In the genomic region with DNA sequence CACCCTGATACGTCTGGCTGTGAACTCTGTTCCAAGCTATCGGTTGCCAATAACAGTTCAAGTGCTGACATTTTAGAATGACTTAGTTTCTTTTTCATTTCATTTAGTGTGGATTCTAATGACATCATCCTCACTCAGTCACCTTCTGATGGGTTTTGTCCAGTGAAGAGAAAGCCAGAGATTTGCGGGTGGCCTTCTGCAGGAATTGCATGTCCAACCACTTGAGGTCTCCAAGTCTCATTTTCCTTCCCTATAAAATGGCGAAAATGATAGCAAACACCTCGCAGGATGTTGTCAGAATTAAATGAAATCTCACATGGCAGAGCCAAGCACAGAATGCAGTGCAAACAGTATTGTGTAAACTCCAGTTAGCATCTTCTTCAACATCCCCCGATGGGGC, we compare ENCODE assay signal across 21 cellular contexts.
"Had no signal": no experiment of that assay in that cellular context is flagged by ENCODE, and none has a peak within 500 bp of the region (broad histone marks: within the 10 kb centered on the region; RNA-seq: fewer than 3 reads in every experiment).

No MANE protein-coding gene starts in this region.

- H3K27me3 ChIP-seq: adrenal gland, colonic mucosa, left lung, SJSA1, tibial nerve had no signal

- H3K4me3 ChIP-seq: adrenal gland, colonic mucosa, left lung, SJSA1, tibial nerve had no signal

- H3K4me3 Mint-ChIP-seq: activated B cell treated with CpG ODN at 0.5 μM for 24 hours; activated CD8-positive, alpha-beta T cell treated with anti-CD3 and anti-CD28 coated beads for 36 hours; activated naive CD4-positive, alpha-beta T cell treated with anti-CD3 and anti-CD28 coated beads, Interleukin-2, amount 50 U/mL, for 24 hours; activated T-cell treated with anti-CD3 and anti-CD28 coated beads, Interleukin-2, amount 50 U/mL, for 4 hours; memory B cell; natural killer cell treated with Interleukin-12 subunit alpha and Interleukin-12 subunit beta and Interleukin-15 and Interleukin-18, amount 100 ng/mL, for 72 hours; stimulated activated memory B cell treated with anti-CD40 and anti-IgM and Interleukin-4, amounts not matched to agents 10 μg/mL and 1 μg/mL and 100 μg/mL, for 72 hours had no signal

- H3K4me1 ChIP-seq: adrenal gland, colonic mucosa had no signal

- H3K36me3 Mint-ChIP-seq: activated naive CD4-positive, alpha-beta T cell treated with anti-CD3 and anti-CD28 coated beads, Interleukin-2, amount 50 U/mL, for 24 hours; memory B cell; natural killer cell treated with Interleukin-12 subunit alpha and Interleukin-12 subunit beta and Interleukin-15 and Interleukin-18, amount 100 ng/mL, for 72 hours; stimulated activated memory B cell treated with anti-CD40 and anti-IgM and Interleukin-4, amounts not matched to agents 10 μg/mL and 1 μg/mL and 100 μg/mL, for 72 hours had no signal

- H3K36me3 ChIP-seq: adrenal gland, colonic mucosa, left lung, SJSA1, tibial nerve had no signal

- H3K9me3 Mint-ChIP-seq: activated CD8-positive, alpha-beta T cell treated with anti-CD3 and anti-CD28 coated beads for 36 hours; activated naive CD4-positive, alpha-beta T cell treated with anti-CD3 and anti-CD28 coated beads, Interleukin-2, amount 50 U/mL, for 24 hours; activated T-cell treated with anti-CD3 and anti-CD28 coated beads, Interleukin-2, amount 50 U/mL, for 4 hours; natural killer cell treated with Interleukin-12 subunit alpha and Interleukin-12 subunit beta and Interleukin-15 and Interleukin-18, amount 100 ng/mL, for 72 hours; stimulated activated memory B cell treated with anti-CD40 and anti-IgM and Interleukin-4, amounts not matched to agents 10 μg/mL and 1 μg/mL and 100 μg/mL, for 72 hours had no signal

- H3K27ac ChIP-seq: colonic mucosa, SJSA1 had no signal

- H3K27me3 Mint-ChIP-seq: memory B cell; stimulated activated memory B cell treated with anti-CD40 and anti-IgM and Interleukin-4, amounts not matched to agents 10 μg/mL and 1 μg/mL and 100 μg/mL, for 72 hours had no signal

- ATAC-seq: activated CD8-positive, alpha-beta T cell treated with anti-CD3 and anti-CD28 coated beads for 36 hours; activated T-cell treated with anti-CD3 and anti-CD28 coated beads, Interleukin-2, amount 50 U/mL, for 4 hours; left lung; natural killer cell treated with Interleukin-12 subunit alpha and Interleukin-12 subunit beta and Interleukin-15 and Interleukin-18, amount 100 ng/mL, for 72 hours; stimulated activated memory B cell treated with anti-CD40 and anti-IgM and Interleukin-4, amounts not matched to agents 10 μg/mL and 1 μg/mL and 100 μg/mL, for 72 hours had no signal

- H3K27ac Mint-ChIP-seq: activated B cell treated with CpG ODN at 0.5 μM for 24 hours; activated CD8-positive, alpha-beta T cell treated with anti-CD3 and anti-CD28 coated beads for 36 hours; activated naive CD4-positive, alpha-beta T cell treated with anti-CD3 and anti-CD28 coated beads, Interleukin-2, amount 50 U/mL, for 24 hours; memory B cell; natural killer cell treated with Interleukin-12 subunit alpha and Interleukin-12 subunit beta and Interleukin-15 and Interleukin-18, amount 100 ng/mL, for 72 hours; progenitor cell of endocrine pancreas; stimulated activated memory B cell treated with anti-CD40 and anti-IgM and Interleukin-4, amounts not matched to agents 10 μg/mL and 1 μg/mL and 100 μg/mL, for 72 hours had no signal

- H3K4me1 Mint-ChIP-seq: activated B cell treated with CpG ODN at 0.5 μM for 24 hours; activated naive CD4-positive, alpha-beta T cell treated with anti-CD3 and anti-CD28 coated beads, Interleukin-2, amount 50 U/mL, for 24 hours; stimulated activated memory B cell treated with anti-CD40 and anti-IgM and Interleukin-4, amounts not matched to agents 10 μg/mL and 1 μg/mL and 100 μg/mL, for 72 hours had no signal

- H3K9me3 ChIP-seq: adrenal gland, colonic mucosa, left lung, SJSA1 had no signal

- DNase-seq: activated B cell treated with CpG ODN at 0.5 μM for 24 hours; activated CD4-positive, alpha-beta T cell treated with anti-CD3 and anti-CD28 coated beads for 48 hours; activated CD8-positive, alpha-beta T cell treated with anti-CD3 and anti-CD28 coated beads for 36 hours; activated effector memory CD4-positive, alpha-beta T cell treated with anti-CD3 and anti-CD28 coated beads, Interleukin-2, amount 50 U/mL, for 16 hours; activated T-cell treated with anti-CD3 and anti-CD28 coated beads, Interleukin-2, amount 50 U/mL, for 4 hours; caudate nucleus; colonic mucosa; foreskin melanocyte; islet precursor cell; left lung; occipital lobe; stimulated activated CD4-positive, alpha-beta T cell treated with anti-CD3 and anti-CD28 coated beads, Interleukin-2, amount 100 ng/mL, for 48 hours; T-helper 2 cell had no signal
